Comparison of ENCODE assay signal across 9 cellular contexts in the genomic region with DNA sequence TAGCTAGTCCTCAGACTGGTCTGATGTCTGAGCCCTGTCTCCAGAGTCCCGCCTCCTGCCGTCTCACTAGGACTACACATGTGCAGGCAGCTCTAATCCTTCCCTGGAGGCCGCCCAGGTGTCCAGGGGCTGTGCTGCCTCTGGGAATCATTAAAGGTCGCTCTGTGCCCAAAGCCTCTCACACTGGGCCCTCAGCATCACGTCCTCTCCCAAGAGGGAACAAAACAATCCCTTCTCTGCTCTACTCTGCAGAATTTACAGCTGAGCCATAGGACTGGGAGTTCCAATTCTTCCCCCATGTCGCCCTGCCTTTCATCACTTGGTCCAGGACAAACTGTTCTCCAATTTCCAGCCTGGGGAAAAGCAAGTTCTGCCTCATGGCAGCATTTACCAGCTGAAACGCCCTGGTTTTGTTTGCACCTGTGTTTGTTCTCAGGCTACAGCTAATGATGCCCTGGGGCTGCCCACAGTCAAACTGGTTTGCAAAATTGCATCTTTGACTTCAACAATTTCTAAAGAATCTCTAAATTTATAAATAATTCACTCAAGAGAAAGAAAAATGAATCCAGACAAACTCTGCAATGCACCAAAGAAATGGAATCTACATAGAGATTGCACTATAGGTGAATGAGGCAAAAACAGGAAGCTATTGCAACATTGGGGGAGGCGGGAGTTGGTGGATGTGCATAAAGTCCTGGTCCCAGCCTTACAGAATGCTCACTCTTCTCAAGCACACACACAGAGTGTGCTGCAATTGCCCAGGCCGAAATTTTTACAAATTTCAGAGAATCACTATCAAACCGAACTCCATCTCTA. TPM values are rescaled to one million over a fixed set of nuclear protein-coding genes. Genes with fewer than 3 reads are reported as not detected.
DNase-seq lines count a peak whose midpoint lies in the region; ATAC-seq and TF ChIP-seq lines count a peak whose summit lies in the region.
"Had no signal": no experiment of that assay in that cellular context is flagged by ENCODE, and none has a peak within 500 bp of the region (broad histone marks: within the 10 kb centered on the region; RNA-seq: fewer than 3 reads in every experiment).

No MANE protein-coding gene starts in this region.

- no peaks in the 10 kb centered on the region; the same call in 1 of the 2 replicates for H3F3A ChIP-seq in MM.1S (ENCODE audit: insufficient read depth, low read length)

- peaks cover 3% of the 10 kb centered on the region for H3K4me1 Mint-ChIP-seq in activated CD4-positive, alpha-beta T cell treated with anti-CD3 and anti-CD28 coated beads for 36 hours
- H3K4me1 Mint-ChIP-seq in activated CD4-positive, alpha-beta T cell treated with anti-CD3 and anti-CD28 coated beads, Interleukin-2, amount 10 ng/mL, durations not matched to agents 24 days and 14 days, result peaks cover 2% of the 10 kb centered on the region
- H3K4me1 Mint-ChIP-seq in stimulated activated naive CD8-positive, alpha-beta T cell treated with anti-CD3 and anti-CD28 coated beads, Interleukin-15, amount 100 ng/mL, for 72 hours, result peaks cover 16% of the 10 kb centered on the region

- CTCF ChIA-PET in activated CD4-positive, alpha-beta T cell treated with anti-CD3 and anti-CD28 coated beads for 36 hours (lab: Charles Lee), result interaction anchor here (0.6 kb wide), 1 partner anchor 66 kb away, joined by 3 read pairs; no protein-coding TSS in a partner anchor

- intact Hi-C loops in activated CD4-positive, alpha-beta T cell treated with anti-CD3 and anti-CD28 coated beads for 36 hours (cut with DNase I, micrococcal nuclease), result no loop called here
- intact Hi-C loops in activated CD4-positive, alpha-beta T cell treated with anti-CD3 and anti-CD28 coated beads, Interleukin-2, amount 10 ng/mL, durations not matched to agents 24 days and 14 days (cut with micrococcal nuclease), result no loop called here
- intact Hi-C loops in breast epithelium (cut with DNase I; ENCODE audit: low total_unique reads), result no loop called here

- H3K36me3 ChIP-seq in breast epithelium, result no peaks in the 10 kb centered on the region
- H3K36me3 ChIP-seq in MM.1S (replicated peaks; ENCODE audit: insufficient read depth, low read length), result no peaks in the 10 kb centered on the region
- H3K36me3 ChIP-seq: transverse colon had no signal

- no peaks in the 10 kb centered on the region for H3K9me3 Mint-ChIP-seq in activated CD4-positive, alpha-beta T cell treated with anti-CD3 and anti-CD28 coated beads for 36 hours (ENCODE audit: low read depth)
- peaks cover 5% of the 10 kb centered on the region for H3K9me3 Mint-ChIP-seq in activated CD4-positive, alpha-beta T cell treated with anti-CD3 and anti-CD28 coated beads, Interleukin-2, amount 10 ng/mL, durations not matched to agents 24 days and 14 days
- no peaks in the 10 kb centered on the region for H3K9me3 Mint-ChIP-seq in stimulated activated naive CD8-positive, alpha-beta T cell treated with anti-CD3 and anti-CD28 coated beads, Interleukin-15, amount 100 ng/mL, for 72 hours

- H3K4me3 ChIP-seq in breast epithelium (no peak overlapping the region), MM.1S (ENCODE audit: low read length) (no peak overlapping the region)
- H3K4me3 ChIP-seq: transverse colon had no signal

- TF ChIP-seq CTCF in breast epithelium (IDR thresholded peaks at IDR 0.05) (no peak), MM.1S (IDR thresholded peaks at IDR 0.05; ENCODE audit: low read length) (no peak)

- ATAC-seq in activated CD4-positive, alpha-beta T cell treated with anti-CD3 and anti-CD28 coated beads for 36 hours, result peak; percentile 65
- peak; percentile 86 for ATAC-seq in stimulated activated naive CD8-positive, alpha-beta T cell treated with anti-CD3 and anti-CD28 coated beads, Interleukin-15, amount 100 ng/mL, for 72 hours
- no peak for ATAC-seq in HG03159 (IDR thresholded peaks at IDR 0.05; ENCODE audit: unreplicated experiment)

- no peaks in the 10 kb centered on the region for H3K4me1 ChIP-seq in breast epithelium
- H3K4me1 ChIP-seq in MM.1S (ENCODE audit: low read length), result peaks cover 10% of the 10 kb centered on the region
- H3K4me1 ChIP-seq: transverse colon had no signal

- H3K9me3 ChIP-seq in breast epithelium (no peaks in the 10 kb centered on the region), MM.1S (replicated peaks; ENCODE audit: insufficient read depth, low read length) (no peaks in the 10 kb centered on the region)
- H3K9me3 ChIP-seq: transverse colon had no signal

- H3K27me3 Mint-ChIP-seq in activated CD4-positive, alpha-beta T cell treated with anti-CD3 and anti-CD28 coated beads for 36 hours, result no peaks in the 10 kb centered on the region
- peaks cover 3% of the 10 kb centered on the region for H3K27me3 Mint-ChIP-seq in activated CD4-positive, alpha-beta T cell treated with anti-CD3 and anti-CD28 coated beads, Interleukin-2, amount 10 ng/mL, durations not matched to agents 24 days and 14 days
- H3K27me3 Mint-ChIP-seq in stimulated activated naive CD8-positive, alpha-beta T cell treated with anti-CD3 and anti-CD28 coated beads, Interleukin-15, amount 100 ng/mL, for 72 hours, result no peaks in the 10 kb centered on the region

- H3K4me3 Mint-ChIP-seq in activated CD4-positive, alpha-beta T cell treated with anti-CD3 and anti-CD28 coated beads for 36 hours, result no peak overlapping the region
- H3K4me3 Mint-ChIP-seq in activated CD4-positive, alpha-beta T cell treated with anti-CD3 and anti-CD28 coated beads, Interleukin-2, amount 10 ng/mL, durations not matched to agents 24 days and 14 days, result no peak overlapping the region
- H3K4me3 Mint-ChIP-seq in stimulated activated naive CD8-positive, alpha-beta T cell treated with anti-CD3 and anti-CD28 coated beads, Interleukin-15, amount 100 ng/mL, for 72 hours, result peak overlapping the region in 1 of 2 donors; percentile 40

- peak overlapping the region; percentile 38 to 68 for H3K27ac ChIP-seq in breast epithelium
- H3K27ac ChIP-seq in MM.1S (ENCODE audit: low read length), result no peak overlapping the region; the same call in 1 of the 2 replicates
- H3K27ac ChIP-seq: transverse colon had no signal

- no peaks in the 10 kb centered on the region for H3K9me2 ChIP-seq in MM.1S (replicated peaks; ENCODE audit: insufficient read depth, low read length)

- peak overlapping the region; percentile 19 for H3K27ac Mint-ChIP-seq in activated CD4-positive, alpha-beta T cell treated with anti-CD3 and anti-CD28 coated beads for 36 hours
- H3K27ac Mint-ChIP-seq in activated CD4-positive, alpha-beta T cell treated with anti-CD3 and anti-CD28 coated beads, Interleukin-2, amount 10 ng/mL, durations not matched to agents 24 days and 14 days, result no peak overlapping the region
- H3K27ac Mint-ChIP-seq in stimulated activated naive CD8-positive, alpha-beta T cell treated with anti-CD3 and anti-CD28 coated beads, Interleukin-15, amount 100 ng/mL, for 72 hours, result peak overlapping the region; percentile 77 to 90

- H3K36me3 Mint-ChIP-seq in activated CD4-positive, alpha-beta T cell treated with anti-CD3 and anti-CD28 coated beads for 36 hours (ENCODE audit: low read depth), result no peaks in the 10 kb centered on the region
- H3K36me3 Mint-ChIP-seq in activated CD4-positive, alpha-beta T cell treated with anti-CD3 and anti-CD28 coated beads, Interleukin-2, amount 10 ng/mL, durations not matched to agents 24 days and 14 days (ENCODE audit: low read depth), result no peaks in the 10 kb centered on the region

- TF ChIP-seq POLR2A in breast epithelium (IDR thresholded peaks at IDR 0.05), result no peak

- no peak overlapping the region for H2AFZ ChIP-seq in MM.1S (ENCODE audit: low read length)

- H3K27me3 ChIP-seq in breast epithelium, result no peaks in the 10 kb centered on the region
- H3K27me3 ChIP-seq in MM.1S (replicated peaks; ENCODE audit: insufficient read depth, low read length), result no peaks in the 10 kb centered on the region
- H3K27me3 ChIP-seq: transverse colon had no signal

- H3K4me2 ChIP-seq in MM.1S (ENCODE audit: low read depth, low read length), result no peak overlapping the region

- no peak overlapping the region for H3K9ac ChIP-seq in MM.1S (ENCODE audit: low read length)

- DNase-seq in activated CD4-positive, alpha-beta T cell treated with anti-CD3 and anti-CD28 coated beads for 36 hours, result peak; percentile 36
- DNase-seq in activated CD4-positive, alpha-beta T cell treated with anti-CD3 and anti-CD28 coated beads, Interleukin-2, amount 10 ng/mL, durations not matched to agents 24 days and 14 days, result no peak
- peak; percentile 5 for DNase-seq in NCI-H774 (lab: John Stamatoyannopoulos, UW)
- DNase-seq in breast epithelium (ENCODE audit: low spot score in 2 of 2), result peak in 1 of 2 donors; percentile 54
- peak in 1 of 2 donors; percentile 36 for DNase-seq in stimulated activated naive CD8-positive, alpha-beta T cell treated with anti-CD3 and anti-CD28 coated beads, Interleukin-15, amount 100 ng/mL, for 72 hours
- DNase-seq in MM.1S, result no peak
- no peak for DNase-seq in 8988T
- DNase-seq: transverse colon had no signal

- no peaks in the 10 kb centered on the region for H3K79me2 ChIP-seq in MM.1S (ENCODE audit: low read length)

- POLR2A ChIA-PET in activated CD4-positive, alpha-beta T cell treated with anti-CD3 and anti-CD28 coated beads for 36 hours (lab: Charles Lee), result no interaction called here

- no peaks in the 10 kb centered on the region for H4K20me1 ChIP-seq in MM.1S (ENCODE audit: insufficient read depth, low read length)

RNA-seq across cellular contexts. Expression of a gene that starts 7.2 kb away (rescaled TPM):
- 100 to 1,000 TPM in 1 of 2 experiments, 10 to 100 TPM in 1; 66.8 to 122 TPM for total RNA-seq in activated CD4-positive, alpha-beta T cell treated with anti-CD3 and anti-CD28 coated beads for 36 hours
- total RNA-seq in activated CD4-positive, alpha-beta T cell treated with anti-CD3 and anti-CD28 coated beads, Interleukin-2, amount 10 ng/mL, durations not matched to agents 24 days and 14 days, result 122 TPM in 2 replicates
- total RNA-seq in breast epithelium, result 100 to 1,000 TPM; 119 to 172 (median 142) TPM

RNA-seq across cellular contexts. Expression of a gene that starts 58.3 kb away (rescaled TPM):
- total RNA-seq in activated CD4-positive, alpha-beta T cell treated with anti-CD3 and anti-CD28 coated beads for 36 hours, result 10 to 100 TPM; 13.0 to 14.6 TPM
- total RNA-seq in activated CD4-positive, alpha-beta T cell treated with anti-CD3 and anti-CD28 coated beads, Interleukin-2, amount 10 ng/mL, durations not matched to agents 24 days and 14 days, result 12.7 and 14.9 TPM in 2 replicates
- total RNA-seq in breast epithelium, result 10 to 100 TPM; 18.7 to 49.8 (median 19.6) TPM

Comparison
In these comparisons a context has a peak if more than half of its experiments do, and no peak if none do; other contexts are left out.
1. DNase-seq: peak in activated CD4-positive, alpha-beta T cell treated with anti-CD3 and anti-CD28 coated beads for 36 hours (single experiment) and NCI-H774 (single experiment); none in activated CD4-positive, alpha-beta T cell treated with anti-CD3 and anti-CD28 coated beads, Interleukin-2, amount 10 ng/mL, durations not matched to agents 24 days and 14 days (single experiment), MM.1S (single experiment) and 8988T (single experiment).